In genomic region chr19:45000665-45001064, GRCh38 we compare ENCODE assay signal across 10 cellular contexts. TPM values are rescaled to one million over a fixed set of nuclear protein-coding genes. Genes with fewer than 3 reads are reported as not detected.
A peak's percentile ranks its signal among the peaks of the same experiment; 100 is the strongest.
DNase-seq lines count a peak whose midpoint lies in the region; ATAC-seq, FAIRE-seq and TF ChIP-seq lines count a peak whose summit lies in the region.
"Not testable (repeated sequence)": the region's sequence is repeated elsewhere in the genome, so short reads cannot be mapped to it uniquely, and the experiment has no call there.
"Had no signal": no experiment of that assay in that cellular context is flagged by ENCODE, and none has a peak within 500 bp of the region (broad histone marks: within the 10 kb centered on the region; RNA-seq: fewer than 3 reads in every experiment).

No MANE protein-coding gene starts in this region.

- H3K79me2 ChIP-seq in H1 (ENCODE audit: control insufficient read depth in 1 of 2, insufficient read depth in 2 of 2, low read length in 2 of 2) = not testable (repeated sequence)

- peaks cover 0 to 28% (median 9%) of the 10 kb centered on the region in 11 experiments; a peak in 13 of 22 replicates for H4K20me1 ChIP-seq in BLaER1 treated with 17β-estradiol and CSF1 and Interleukin-3, amounts not matched to agents 10 nM and 100 nM
- not testable (repeated sequence) for H4K20me1 ChIP-seq in H1 (replicated peaks in 1 of 2; ENCODE audit: control insufficient read depth in 1 of 2, insufficient read depth in 2 of 2, low read length in 2 of 2)

- 85% methylated on average over 19 of the region's 19 CpGs for WGBS in HUES64
- 87% methylated on average over 19 of the region's 19 CpGs; no CpG with 5 or more reads in 1 of the 2 experiments for WGBS in H1 (ENCODE audit: extremely low coverage in 1 of 2, insufficient coverage in 1 of 2, insufficient read length in 1 of 2, insufficient replicate concordance in 2 of 2, low coverage in 1 of 2, low lambda C conversion rate in 2 of 2, missing lambda C conversion rate in 1 of 2), 2 experiments

- CTCF ChIA-PET in H1 (lab: Charles Lee; ENCODE audit: partially characterized antibody) = interaction anchor here (0.7 to 4.8 kb wide), 8 partner anchors 11 to 371 kb away, joined by 3 to 17 read pairs (median 3); no protein-coding TSS in a partner anchor

- H3K9ac ChIP-seq in BLaER1 treated with 17β-estradiol and CSF1 and Interleukin-3, amounts not matched to agents 10 nM and 100 nM = peak overlapping the region in 10 of 11 experiments; percentile 15 to 100 (median 46); a peak in 13 of 22 replicates
- 0 out of 2 replicates have a peak overlapping the region, but pooled peaks have one; percentile 31 for H3K9ac ChIP-seq in HUES64 (ENCODE audit: low read depth, low read length)
- H3K9ac ChIP-seq in H1 (replicated peaks in 1 of 4; ENCODE audit: extremely low read depth in 1 of 4, low read depth in 3 of 4, low read length in 3 of 4) = not testable (repeated sequence)
- H3K9ac ChIP-seq in stomach smooth muscle (ENCODE audit: low read length in 2 of 2) = peak overlapping the region; percentile 4 to 51

- not testable (repeated sequence) for H3K9me3 Mint-ChIP-seq in activated naive CD8-positive, alpha-beta T cell treated with anti-CD3 and anti-CD28 coated beads, Interleukin-2, amount 10 ng/mL, durations not matched to agents 7 days and 5 days

- H3K27me3 Mint-ChIP-seq in T-helper 17 cell; activated naive CD8-positive, alpha-beta T cell treated with anti-CD3 and anti-CD28 coated beads, Interleukin-2, amount 10 ng/mL, durations not matched to agents 7 days and 5 days: not testable (repeated sequence)

- not testable (repeated sequence) for H3K4ac ChIP-seq in H1 (replicated peaks; ENCODE audit: insufficient read length, low read depth, low read length)

- H3K56ac ChIP-seq in H1 (replicated peaks; ENCODE audit: insufficient read length, low read depth, low read length) = not testable (repeated sequence)

- peak overlapping the region in 7 of 11 experiments; percentile 26 to 99 (median 61); a peak in 12 of 22 replicates for H3K27ac ChIP-seq in BLaER1 treated with 17β-estradiol and CSF1 and Interleukin-3, amounts not matched to agents 10 nM and 100 nM
- not testable (repeated sequence) for H3K27ac ChIP-seq in HUES64 (ENCODE audit: low read depth, low read length); H1 (ENCODE audit: low read depth, low read length)
- peak overlapping the region; percentile 60 for H3K27ac ChIP-seq in stomach smooth muscle (ENCODE audit: low read length)

- H2BK120ac ChIP-seq in H1 (replicated peaks; ENCODE audit: low read depth, low read length) = not testable (repeated sequence)

- peak overlapping the region in 8 of 10 experiments; percentile 29 to 87 (median 80); a peak in 13 of 20 replicates for H3K4me3 ChIP-seq in BLaER1 treated with 17β-estradiol and CSF1 and Interleukin-3, amounts not matched to agents 10 nM and 100 nM
- H3K4me3 ChIP-seq in HUES64 (ENCODE audit: low read length) (peak overlapping the region; percentile 50), H1 (ENCODE audit: extremely low read depth in 1 of 4, insufficient read depth in 2 of 4, low read depth in 3 of 4, low read length in 4 of 4) (peak overlapping the region in 2 of 4 experiments; percentile 12 to 45; a peak in 3 of 8 replicates), iPS-18c (ENCODE audit: insufficient read depth, low read depth, low read length) (peak overlapping the region; percentile 16; the same call in 1 of the 2 replicates), neuron (ENCODE audit: low read length) (peak overlapping the region; percentile 73), stomach smooth muscle (ENCODE audit: low read length in 2 of 2) (peak overlapping the region; percentile 36 to 70)

- H3K36me3 ChIP-seq in BLaER1 treated with 17β-estradiol and CSF1 and Interleukin-3, amounts not matched to agents 10 nM and 100 nM = peaks cover 0 to 31% (median 23%) of the 10 kb centered on the region in 11 experiments; a peak in 13 of 22 replicates
- not testable (repeated sequence) for H3K36me3 ChIP-seq in HUES64 (ENCODE audit: insufficient read depth, low read length); H1 (ENCODE audit: control insufficient read depth in 2 of 4, insufficient read depth in 4 of 4, low read length in 3 of 4); neuron (ENCODE audit: insufficient read depth, low read length); stomach smooth muscle (ENCODE audit: control insufficient read depth in 2 of 2, insufficient read depth in 2 of 2, low read length in 2 of 2)

- not testable (repeated sequence) for FAIRE-seq in H1 (lab: Jason Lieb, UNC)

- H3K27me3 ChIP-seq in BLaER1 treated with 17β-estradiol and CSF1 and Interleukin-3, amounts not matched to agents 10 nM and 100 nM; HUES64 (ENCODE audit: insufficient read depth, low read length); H1 (replicated peaks in 1 of 4; ENCODE audit: control insufficient read depth in 3 of 4, extremely low read depth in 1 of 4, insufficient read depth in 3 of 4, low read length in 3 of 4); neuron (ENCODE audit: insufficient read depth, low read length); stomach smooth muscle (ENCODE audit: control insufficient read depth in 1 of 2, insufficient read depth in 2 of 2, low read length in 2 of 2): not testable (repeated sequence)

- TF ChIP-seq CTCF in H1 (IDR thresholded peaks at IDR 0.05; ENCODE audit: control extremely low read depth in 1 of 3, insufficient read depth in 1 of 3, low read depth in 1 of 3, low read length in 3 of 3) = not testable (repeated sequence)

- not testable (repeated sequence) for H3K36me3 Mint-ChIP-seq in T-helper 17 cell (ENCODE audit: low read depth); activated naive CD8-positive, alpha-beta T cell treated with anti-CD3 and anti-CD28 coated beads, Interleukin-2, amount 10 ng/mL, durations not matched to agents 7 days and 5 days

- not testable (repeated sequence) for H2BK5ac ChIP-seq in H1 (ENCODE audit: low read depth, low read length)

- not testable (repeated sequence) for TF ChIP-seq POLR2A in H1 (IDR thresholded peaks at IDR 0.05; ENCODE audit: control extremely low read depth in 1 of 2, low read depth in 2 of 2, low read length in 2 of 2)

- not testable (repeated sequence) for H2BK15ac ChIP-seq in H1 (ENCODE audit: low read length)

- not testable (repeated sequence) for H4K8ac ChIP-seq in H1 (ENCODE audit: extremely low read depth, insufficient read depth, low read length)

- H3K79me1 ChIP-seq in H1 (ENCODE audit: low read depth, low read length) = not testable (repeated sequence)

- peak overlapping the region; percentile 64 to 87 (median 70) for H3K4me2 ChIP-seq in BLaER1 treated with 17β-estradiol and CSF1 and Interleukin-3, amounts not matched to agents 10 nM and 100 nM
- peak overlapping the region; percentile 39 to 56; a peak in 2 of 4 replicates for H3K4me2 ChIP-seq in H1 (ENCODE audit: insufficient read depth in 1 of 2, low read depth in 2 of 2, low read length in 2 of 2)

- not testable (repeated sequence) for H3K9me3 ChIP-seq in BLaER1 treated with 17β-estradiol and CSF1 and Interleukin-3, amounts not matched to agents 10 nM and 100 nM (replicated peaks in 1 of 11); HUES64 (ENCODE audit: insufficient read depth, low read depth, low read length); T-helper 17 cell (ENCODE audit: control insufficient read depth, low read length, poor library complexity, severe bottlenecking); H1 (ENCODE audit: insufficient read depth in 2 of 2, low read depth in 1 of 2, low read length in 1 of 2); iPS-18c (ENCODE audit: control insufficient read depth, insufficient read depth, low read length); neuron (ENCODE audit: low read length); stomach smooth muscle (ENCODE audit: control insufficient read depth in 2 of 2, low read length in 2 of 2)

- not testable (repeated sequence) for ATAC-seq in T-helper 17 cell; activated naive CD8-positive, alpha-beta T cell treated with anti-CD3 and anti-CD28 coated beads, Interleukin-2, amount 10 ng/mL, durations not matched to agents 7 days and 5 days (ENCODE audit: low read depth)

- peak overlapping the region; percentile 36 for H3K4me3 Mint-ChIP-seq in T-helper 17 cell
- H3K4me3 Mint-ChIP-seq in activated naive CD8-positive, alpha-beta T cell treated with anti-CD3 and anti-CD28 coated beads, Interleukin-2, amount 10 ng/mL, durations not matched to agents 7 days and 5 days = peak overlapping the region; percentile 51

- H3K23ac ChIP-seq in H1 (ENCODE audit: insufficient read length) = not testable (repeated sequence)

- H2AFZ ChIP-seq in H1 (ENCODE audit: low read length); neuron (ENCODE audit: low read depth, low read length): not testable (repeated sequence)

- TF ChIP-seq RAD21 in H1 (IDR thresholded peaks at IDR 0.05 in 1 of 2, conservative IDR thresholded peaks at IDR 0.05 in 1 of 2; ENCODE audit: low read depth in 2 of 2, low read length in 2 of 2) = not testable (repeated sequence)

- H3K27ac Mint-ChIP-seq in T-helper 17 cell = peak overlapping the region; percentile 97
- H3K27ac Mint-ChIP-seq in activated naive CD8-positive, alpha-beta T cell treated with anti-CD3 and anti-CD28 coated beads, Interleukin-2, amount 10 ng/mL, durations not matched to agents 7 days and 5 days = peak overlapping the region; percentile 45

- H3K23me2 ChIP-seq in H1 (ENCODE audit: low read depth, low read length) = not testable (repeated sequence)

- peaks cover 13 to 19% (median 16%) of the 10 kb centered on the region in 10 experiments; a peak in 19 of 20 replicates for H3K4me1 ChIP-seq in BLaER1 treated with 17β-estradiol and CSF1 and Interleukin-3, amounts not matched to agents 10 nM and 100 nM
- not testable (repeated sequence) for H3K4me1 ChIP-seq in HUES64 (ENCODE audit: insufficient read depth, low read length); H1 (replicated peaks in 1 of 4; ENCODE audit: control insufficient read depth in 3 of 4, insufficient read depth in 4 of 4, low read length in 3 of 4); neuron (ENCODE audit: insufficient read depth, low read length)
- peaks cover 10% of the 10 kb centered on the region for H3K4me1 ChIP-seq in stomach smooth muscle (ENCODE audit: control insufficient read depth, insufficient read depth, low read length)

- not testable (repeated sequence) for H3K14ac ChIP-seq in H1 (ENCODE audit: insufficient read length)

- peaks cover 16% of the 10 kb centered on the region for H3K4me1 Mint-ChIP-seq in T-helper 17 cell
- H3K4me1 Mint-ChIP-seq in activated naive CD8-positive, alpha-beta T cell treated with anti-CD3 and anti-CD28 coated beads, Interleukin-2, amount 10 ng/mL, durations not matched to agents 7 days and 5 days = not testable (repeated sequence)

- not testable (repeated sequence) for H4K91ac ChIP-seq in H1 (replicated peaks; ENCODE audit: insufficient read length, low read length)

- H2BK12ac ChIP-seq in H1 (ENCODE audit: low read depth, low read length) = 0 out of 2 replicates have a peak overlapping the region, but pooled peaks have one; percentile 50

- not testable (repeated sequence) for TF ChIP-seq EP300 in H1 (IDR thresholded peaks at IDR 0.05; ENCODE audit: borderline replicate concordance in 1 of 2, low read depth in 2 of 2, low read length in 2 of 2)

- H2AK5ac ChIP-seq in H1 (ENCODE audit: low read depth, low read length) = not testable (repeated sequence)

- not testable (repeated sequence) for H3K18ac ChIP-seq in H1 (ENCODE audit: extremely low read depth, low read length)

- POLR2A ChIA-PET in activated naive CD8-positive, alpha-beta T cell treated with anti-CD3 and anti-CD28 coated beads, Interleukin-2, amount 10 ng/mL, durations not matched to agents 7 days and 5 days (lab: Charles Lee) = interaction anchor here (2.3 kb wide), 1 partner anchor 38 kb away, joined by 16 read pairs; the partner anchor contains the start of gene CLASRP
- POLR2A ChIA-PET in H1 (lab: Charles Lee; ENCODE audit: partially characterized antibody) = interaction anchor here (1.2 to 2.0 kb wide), 5 partner anchors 12 to 79 kb away, joined by 3 to 11 read pairs (median 6); partner anchors contain the start of genes CLPTM1 and GEMIN7

- DNase-seq in T-helper 17 cell; activated naive CD8-positive, alpha-beta T cell treated with anti-CD3 and anti-CD28 coated beads, Interleukin-2, amount 10 ng/mL, durations not matched to agents 7 days and 5 days; H1 (ENCODE audit: low read depth in 1 of 2, low spot score in 2 of 2): not testable (repeated sequence)

- H4K5ac ChIP-seq in H1 (ENCODE audit: insufficient read length, low read depth, low read length) = not testable (repeated sequence)

- not testable (repeated sequence) for H2BK20ac ChIP-seq in H1 (ENCODE audit: low read length)

RNA-seq across cellular contexts. Expression of gene RELB, which starts 0.6 kb away (rescaled TPM):
- polyA plus RNA-seq in HUES64 (2013, experiment 1 of 2) = 6.9 TPM
- 7.2 TPM for polyA plus RNA-seq in HUES64 (2013, experiment 2 of 2)
- 100 to 1,000 TPM; 128 to 136 TPM for total RNA-seq in T-helper 17 cell
- 10 to 100 TPM; 20.8 to 24.2 TPM for total RNA-seq in activated naive CD8-positive, alpha-beta T cell treated with anti-CD3 and anti-CD28 coated beads, Interleukin-2, amount 10 ng/mL, durations not matched to agents 7 days and 5 days
- total RNA-seq in H1 (2021; fragmentation: NEBNext Ultra II Directional; extraction: Animal tissue kit (Norgen Biotek cat#: 25700)) = 12.5 and 13.1 TPM in 2 replicates
- 10.0 and 12.6 TPM in 2 replicates for polyA plus RNA-seq in H1 (2011; rRNA removed)
- polyA plus RNA-seq in H1 (2011; cell fraction: cytosol; rRNA removed) = 9.7 TPM
- 13.6 TPM for polyA plus RNA-seq in H1 (2011; cell fraction: nucleus; rRNA removed)
- 8.9 to 13.6 TPM (median 12.7 TPM) in 4 replicates for polyA plus RNA-seq in H1 (2012, experiment 1 of 2)
- 10.1 TPM for polyA plus RNA-seq in H1 (2012, experiment 2 of 2)
- polyA plus RNA-seq in H1 (2013, experiment 1 of 2) = 7.2 TPM
- polyA plus RNA-seq in H1 (2013, experiment 2 of 2) = 6.2 TPM
- polyA minus RNA-seq in H1 (2011; rRNA and poly(A)+ RNA removed) = 3.8 and 6.1 TPM in 2 replicates
- polyA minus RNA-seq in H1 (2011; cell fraction: cytosol; rRNA and poly(A)+ RNA removed) = 9.6 TPM
- 5.9 TPM for polyA minus RNA-seq in H1 (2011; cell fraction: nucleus; rRNA and poly(A)+ RNA removed)

RNA-seq across cellular contexts. Expression of gene CLASRP, which starts 38.2 kb away (rescaled TPM):
- polyA plus RNA-seq in HUES64 (2013, experiment 1 of 2) = 37.6 TPM
- polyA plus RNA-seq in HUES64 (2013, experiment 2 of 2) = 32.8 TPM
- 100 to 1,000 TPM; 153 to 163 TPM for total RNA-seq in T-helper 17 cell
- 100 to 1,000 TPM; 128 to 129 TPM for total RNA-seq in activated naive CD8-positive, alpha-beta T cell treated with anti-CD3 and anti-CD28 coated beads, Interleukin-2, amount 10 ng/mL, durations not matched to agents 7 days and 5 days
- 63.4 and 71.7 TPM in 2 replicates for total RNA-seq in H1 (2021; fragmentation: NEBNext Ultra II Directional; extraction: Animal tissue kit (Norgen Biotek cat#: 25700))
- 22.3 and 25.8 TPM in 2 replicates for polyA plus RNA-seq in H1 (2011; rRNA removed)
- 30.1 TPM for polyA plus RNA-seq in H1 (2011; cell fraction: cytosol; rRNA removed)
- polyA plus RNA-seq in H1 (2011; cell fraction: nucleus; rRNA removed) = 143 TPM
- 60.4 to 106 TPM (median 89.9 TPM) in 4 replicates for polyA plus RNA-seq in H1 (2012, experiment 1 of 2)
- 21.3 TPM for polyA plus RNA-seq in H1 (2012, experiment 2 of 2)
- 35.8 TPM for polyA plus RNA-seq in H1 (2013, experiment 1 of 2)
- 31.6 TPM for polyA plus RNA-seq in H1 (2013, experiment 2 of 2)
- 16.3 and 26.5 TPM in 2 replicates for polyA minus RNA-seq in H1 (2011; rRNA and poly(A)+ RNA removed)
- polyA minus RNA-seq in H1 (2011; cell fraction: cytosol; rRNA and poly(A)+ RNA removed) = 14.7 TPM
- 41.7 TPM for polyA minus RNA-seq in H1 (2011; cell fraction: nucleus; rRNA and poly(A)+ RNA removed)

RNA-seq across cellular contexts. Expression of gene CLPTM1, which starts 45.5 kb away (rescaled TPM):
- 76.5 TPM for polyA plus RNA-seq in HUES64 (2013, experiment 1 of 2)
- polyA plus RNA-seq in HUES64 (2013, experiment 2 of 2) = 67.8 TPM
- 10 to 100 TPM; 76.7 to 78.4 TPM for total RNA-seq in T-helper 17 cell
- 10 to 100 TPM; 63.8 to 65.3 TPM for total RNA-seq in activated naive CD8-positive, alpha-beta T cell treated with anti-CD3 and anti-CD28 coated beads, Interleukin-2, amount 10 ng/mL, durations not matched to agents 7 days and 5 days
- total RNA-seq in H1 (2021; fragmentation: NEBNext Ultra II Directional; extraction: Animal tissue kit (Norgen Biotek cat#: 25700)) = 84.8 and 95.8 TPM in 2 replicates
- 108 and 140 TPM in 2 replicates for polyA plus RNA-seq in H1 (2011; rRNA removed)
- 52.8 TPM for polyA plus RNA-seq in H1 (2011; cell fraction: cytosol; rRNA removed)
- polyA plus RNA-seq in H1 (2011; cell fraction: nucleus; rRNA removed) = 188 TPM
- polyA plus RNA-seq in H1 (2012, experiment 1 of 2) = 59.2 to 83.8 TPM (median 78.3 TPM) in 4 replicates
- polyA plus RNA-seq in H1 (2012, experiment 2 of 2) = 79.9 TPM
- polyA plus RNA-seq in H1 (2013, experiment 1 of 2) = 131 TPM
- 127 TPM for polyA plus RNA-seq in H1 (2013, experiment 2 of 2)
- polyA minus RNA-seq in H1 (2011; rRNA and poly(A)+ RNA removed) = 81.2 and 108 TPM in 2 replicates
- 49.5 TPM for polyA minus RNA-seq in H1 (2011; cell fraction: cytosol; rRNA and poly(A)+ RNA removed)
- 46.5 TPM for polyA minus RNA-seq in H1 (2011; cell fraction: nucleus; rRNA and poly(A)+ RNA removed)

RNA-seq across cellular contexts. Expression of gene APOC2, which starts 54.8 kb away (rescaled TPM):
- 0.30 TPM for polyA plus RNA-seq in HUES64 (2013, experiment 1 of 2)
- polyA plus RNA-seq in HUES64 (2013, experiment 2 of 2) = 2.0 TPM
- not detected for total RNA-seq in T-helper 17 cell
- not detected for total RNA-seq in activated naive CD8-positive, alpha-beta T cell treated with anti-CD3 and anti-CD28 coated beads, Interleukin-2, amount 10 ng/mL, durations not matched to agents 7 days and 5 days
- not detected in 2 replicates for total RNA-seq in H1 (2021; fragmentation: NEBNext Ultra II Directional; extraction: Animal tissue kit (Norgen Biotek cat#: 25700))
- polyA plus RNA-seq in H1 (2011; rRNA removed) = not detected in 2 replicates
- polyA plus RNA-seq in H1 (2011; cell fraction: cytosol; rRNA removed) = not detected
- polyA plus RNA-seq in H1 (2011; cell fraction: nucleus; rRNA removed) = not detected
- not detected in 4 replicates for polyA plus RNA-seq in H1 (2012, experiment 1 of 2)
- not detected for polyA plus RNA-seq in H1 (2012, experiment 2 of 2)
- not detected for polyA plus RNA-seq in H1 (2013, experiment 1 of 2)
- polyA plus RNA-seq in H1 (2013, experiment 2 of 2) = not detected
- not detected in 2 replicates for polyA minus RNA-seq in H1 (2011; rRNA and poly(A)+ RNA removed)
- not detected for polyA minus RNA-seq in H1 (2011; cell fraction: cytosol; rRNA and poly(A)+ RNA removed)
- not detected for polyA minus RNA-seq in H1 (2011; cell fraction: nucleus; rRNA and poly(A)+ RNA removed)
- total RNA-seq: renal cortical epithelial cell had no signal

RNA-seq across cellular contexts. Expression of gene APOC4, which starts 58.6 kb away (rescaled TPM):
- not detected for polyA plus RNA-seq in HUES64 (2013, experiment 1 of 2)
- not detected for polyA plus RNA-seq in HUES64 (2013, experiment 2 of 2)
- total RNA-seq in T-helper 17 cell = not detected
- not detected for total RNA-seq in activated naive CD8-positive, alpha-beta T cell treated with anti-CD3 and anti-CD28 coated beads, Interleukin-2, amount 10 ng/mL, durations not matched to agents 7 days and 5 days
- total RNA-seq in H1 (2021; fragmentation: NEBNext Ultra II Directional; extraction: Animal tissue kit (Norgen Biotek cat#: 25700)) = not detected in 2 replicates
- polyA plus RNA-seq in H1 (2011; rRNA removed) = not detected in 2 replicates
- not detected for polyA plus RNA-seq in H1 (2011; cell fraction: cytosol; rRNA removed)
- not detected for polyA plus RNA-seq in H1 (2011; cell fraction: nucleus; rRNA removed)
- not detected in 4 replicates for polyA plus RNA-seq in H1 (2012, experiment 1 of 2)
- not detected for polyA plus RNA-seq in H1 (2012, experiment 2 of 2)
- polyA plus RNA-seq in H1 (2013, experiment 1 of 2) = not detected
- polyA plus RNA-seq in H1 (2013, experiment 2 of 2) = not detected
- polyA minus RNA-seq in H1 (2011; rRNA and poly(A)+ RNA removed) = not detected in 2 replicates
- polyA minus RNA-seq in H1 (2011; cell fraction: cytosol; rRNA and poly(A)+ RNA removed) = not detected
- polyA minus RNA-seq in H1 (2011; cell fraction: nucleus; rRNA and poly(A)+ RNA removed) = not detected
- total RNA-seq: left colon, renal cortical epithelial cell had no signal
